Comparison of ENCODE assay signal across 8 cellular contexts in genomic region chr19:55418185-55418584, GRCh38.
DNase-seq lines count a peak whose midpoint lies in the region; ATAC-seq lines count a peak whose summit lies in the region.

No MANE protein-coding gene starts in this region.

- peak overlapping the region; percentile 38 for H3K27ac ChIP-seq in layer of hippocampus (ENCODE audit: low read depth, low read length)

- H3K27me3 ChIP-seq in layer of hippocampus (ENCODE audit: control insufficient read depth, insufficient read depth, low read length): peaks cover 3% of the 10 kb centered on the region

- DNase-seq in SIG-M5 treated with dmso at 0.1 percent for 504 hours (lab: John Stamatoyannopoulos, UW; ENCODE audit: unreplicated experiment) (peak; percentile 63), SIG-M5 (lab: John Stamatoyannopoulos, UW) (no peak), NCI-H146 treated with DMSO at 0.1 percent for 48 hours (lab: John Stamatoyannopoulos, UW; ENCODE audit: unreplicated experiment) (peak; percentile 79), UCSD-AML1 (lab: John Stamatoyannopoulos, UW; ENCODE audit: unreplicated experiment) (peak; percentile 57)
- peak; percentile 50 for DNase-seq in central memory CD4-positive, alpha-beta T cell
- peak; percentile 62 for DNase-seq in stimulated activated CD4-positive, alpha-beta T cell treated with anti-CD3 and anti-CD28 coated beads, Interleukin-4, amount 100 ng/mL, for 24 hours

- ATAC-seq in GM18861 (IDR thresholded peaks at IDR 0.05; ENCODE audit: unreplicated experiment): no peak
